In the genomic region with DNA sequence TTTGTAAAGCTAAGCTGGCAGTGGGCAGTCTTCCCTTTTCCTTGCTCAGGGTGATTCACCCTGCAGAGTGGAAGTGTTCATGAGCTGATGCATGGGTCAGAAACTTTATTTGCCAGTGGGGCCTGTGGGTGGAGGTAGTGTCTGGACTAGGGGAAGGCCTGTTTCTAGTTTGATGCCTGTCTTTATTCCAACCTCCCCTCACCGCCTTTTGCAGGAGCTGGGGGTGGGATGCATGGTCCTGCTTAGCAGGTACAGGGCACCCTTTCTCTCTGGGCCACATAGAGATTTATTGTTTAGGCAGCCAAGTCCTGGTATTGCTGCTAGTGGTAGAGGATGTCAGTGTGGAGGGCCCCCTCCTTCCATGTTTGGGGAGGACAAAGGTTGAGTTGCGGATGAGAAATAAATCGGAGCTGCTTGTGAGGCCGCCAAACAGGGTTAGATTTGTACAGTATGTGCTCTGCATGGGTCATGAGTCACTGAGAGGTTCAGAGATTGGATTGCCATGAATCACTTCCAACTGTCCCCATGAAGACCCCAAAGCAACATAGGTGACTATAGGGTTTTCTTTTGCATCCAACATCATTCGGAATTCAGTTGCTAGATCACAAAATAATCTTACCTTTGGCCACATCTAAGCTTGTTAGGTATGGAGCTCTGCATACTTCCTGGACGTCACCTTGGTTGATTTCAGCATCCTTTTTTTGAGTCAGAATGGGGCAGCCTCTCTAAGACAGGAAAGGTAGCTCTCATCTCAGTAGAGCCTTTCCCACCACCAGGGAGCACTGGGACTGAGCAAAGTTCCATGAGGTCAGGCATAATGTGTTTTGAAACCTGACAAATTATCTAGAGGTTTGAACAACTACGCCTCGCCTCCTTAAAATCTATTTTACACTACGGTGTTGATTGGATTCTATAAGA, we compare ENCODE assay signal across 1 cellular context.
TF ChIP-seq lines count a peak whose summit lies in the region.

No MANE protein-coding gene starts in this region.

TF ChIP-seq in HepG2, 621 proteins besides CTCF, POLR2A, EP300 and RAD21 (continued from another document and continues in another):
- TF ChIP-seq ZUFSP (CRISPR knock-in tag; IDR thresholded peaks at IDR 0.05; ENCODE audit: borderline replicate concordance) = no peak
- no peak for TF ChIP-seq PRMT3 (CRISPR knock-in tag; IDR thresholded peaks at IDR 0.05; ENCODE audit: borderline replicate concordance, low read depth)
- peak; percentile 53 for TF ChIP-seq BCL6 (CRISPR knock-in tag; IDR thresholded peaks at IDR 0.05)
- TF ChIP-seq ZFY (CRISPR knock-in tag; IDR thresholded peaks at IDR 0.05) = peak; percentile 22; the same call in 1 of the 2 replicates
- TF ChIP-seq ZNF549 (CRISPR knock-in tag; IDR thresholded peaks at IDR 0.05) = no peak
- TF ChIP-seq ZNF543 (CRISPR knock-in tag; IDR thresholded peaks at IDR 0.05) = 0 out of 2 replicates have a peak, but pooled peaks have one; percentile 50
- TF ChIP-seq MYNN (CRISPR knock-in tag; IDR thresholded peaks at IDR 0.05; ENCODE audit: low read depth) = no peak
- TF ChIP-seq U2AF1 (optimal IDR thresholded peaks at IDR 0.05; ENCODE audit: low read depth, low read length) = no peak
- TF ChIP-seq ZNF629 (CRISPR knock-in tag; conservative IDR thresholded peaks at IDR 0.05) = peak; percentile 47; the same call in 1 of the 2 replicates
- TF ChIP-seq KLF9 (CRISPR knock-in tag; IDR thresholded peaks at IDR 0.05; ENCODE audit: low read depth) = 0 out of 2 replicates have a peak, but pooled peaks have one; percentile 29
- TF ChIP-seq, protein P1, sequence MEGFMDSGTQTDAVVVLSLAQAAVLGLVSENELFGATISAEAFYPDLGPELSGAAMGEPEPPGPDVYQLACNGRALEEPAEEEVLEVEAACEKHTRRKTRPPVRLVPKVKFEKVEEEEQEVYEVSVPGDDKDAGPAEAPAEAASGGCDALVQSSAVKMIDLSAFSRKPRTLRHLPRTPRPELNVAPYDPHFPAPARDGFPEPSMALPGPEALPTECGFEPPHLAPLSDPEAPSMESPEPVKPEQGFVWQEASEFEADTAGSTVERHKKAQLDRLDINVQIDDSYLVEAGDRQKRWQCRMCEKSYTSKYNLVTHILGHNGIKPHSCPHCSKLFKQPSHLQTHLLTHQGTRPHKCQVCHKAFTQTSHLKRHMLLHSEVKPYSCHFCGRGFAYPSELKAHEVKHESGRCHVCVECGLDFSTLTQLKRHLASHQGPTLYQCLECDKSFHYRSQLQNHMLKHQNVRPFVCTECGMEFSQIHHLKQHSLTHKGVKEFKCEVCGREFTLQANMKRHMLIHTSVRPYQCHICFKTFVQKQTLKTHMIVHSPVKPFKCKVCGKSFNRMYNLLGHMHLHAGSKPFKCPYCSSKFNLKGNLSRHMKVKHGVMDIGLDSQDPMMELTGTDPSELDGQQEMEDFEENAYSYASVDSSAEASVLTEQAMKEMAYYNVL (CRISPR knock-in tag; IDR thresholded peaks at IDR 0.05; ENCODE audit: borderline replicate concordance) = peak; percentile 82
- TF ChIP-seq FOXO1 (CRISPR knock-in tag; IDR thresholded peaks at IDR 0.05) = peak; percentile 74; the same call in 1 of the 2 replicates
- TF ChIP-seq ZNF256 (CRISPR knock-in tag; conservative IDR thresholded peaks at IDR 0.05) = 0 out of 2 replicates have a peak, but pooled peaks have one; percentile 55
- TF ChIP-seq ZBTB14 (CRISPR knock-in tag; IDR thresholded peaks at IDR 0.05) = no peak
- TF ChIP-seq MIXL1 (CRISPR knock-in tag; IDR thresholded peaks at IDR 0.05) = peak; percentile 64; the same call in 1 of the 2 replicates
- TF ChIP-seq SOX6 (IDR thresholded peaks at IDR 0.05) = no peak
- TF ChIP-seq SOX6 (CRISPR knock-in tag; IDR thresholded peaks at IDR 0.05) = peak; percentile 88
- TF ChIP-seq, protein P2, sequence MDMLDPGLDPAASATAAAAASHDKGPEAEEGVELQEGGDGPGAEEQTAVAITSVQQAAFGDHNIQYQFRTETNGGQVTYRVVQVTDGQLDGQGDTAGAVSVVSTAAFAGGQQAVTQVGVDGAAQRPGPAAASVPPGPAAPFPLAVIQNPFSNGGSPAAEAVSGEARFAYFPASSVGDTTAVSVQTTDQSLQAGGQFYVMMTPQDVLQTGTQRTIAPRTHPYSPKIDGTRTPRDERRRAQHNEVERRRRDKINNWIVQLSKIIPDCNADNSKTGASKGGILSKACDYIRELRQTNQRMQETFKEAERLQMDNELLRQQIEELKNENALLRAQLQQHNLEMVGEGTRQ (IDR thresholded peaks at IDR 0.05; ENCODE audit: low read depth, low read length) = no peak
- TF ChIP-seq, protein P2 (CRISPR knock-in tag; IDR thresholded peaks at IDR 0.05; ENCODE audit: borderline replicate concordance) = no peak; the same call in 1 of the 2 replicates
- no peak for TF ChIP-seq ZNF207 (IDR thresholded peaks at IDR 0.05; ENCODE audit: borderline replicate concordance)
- TF ChIP-seq ZNF547 (CRISPR knock-in tag; IDR thresholded peaks at IDR 0.05) = no peak
- TF ChIP-seq ZNF20 (CRISPR knock-in tag; IDR thresholded peaks at IDR 0.05) = no peak
- no peak for TF ChIP-seq ATF7-NPFF (CRISPR knock-in tag; IDR thresholded peaks at IDR 0.05; ENCODE audit: low read depth)
- TF ChIP-seq ZNF530 (CRISPR knock-in tag; IDR thresholded peaks at IDR 0.05; ENCODE audit: low read depth) = no peak
- peak; percentile 74 for TF ChIP-seq RXRB (CRISPR knock-in tag; IDR thresholded peaks at IDR 0.05; ENCODE audit: borderline replicate concordance)
- peak; percentile 70 for TF ChIP-seq ZNF574 (CRISPR knock-in tag; IDR thresholded peaks at IDR 0.05)
- TF ChIP-seq ZMYM4 (CRISPR knock-in tag; IDR thresholded peaks at IDR 0.05) = peak; percentile 77; the same call in 1 of the 2 replicates
- TF ChIP-seq SUZ12 (IDR thresholded peaks at IDR 0.05; ENCODE audit: low read depth, low read length) = no peak
- no peak for TF ChIP-seq STAT6 (CRISPR knock-in tag; IDR thresholded peaks at IDR 0.05; ENCODE audit: borderline replicate concordance)
- TF ChIP-seq, protein P3, sequence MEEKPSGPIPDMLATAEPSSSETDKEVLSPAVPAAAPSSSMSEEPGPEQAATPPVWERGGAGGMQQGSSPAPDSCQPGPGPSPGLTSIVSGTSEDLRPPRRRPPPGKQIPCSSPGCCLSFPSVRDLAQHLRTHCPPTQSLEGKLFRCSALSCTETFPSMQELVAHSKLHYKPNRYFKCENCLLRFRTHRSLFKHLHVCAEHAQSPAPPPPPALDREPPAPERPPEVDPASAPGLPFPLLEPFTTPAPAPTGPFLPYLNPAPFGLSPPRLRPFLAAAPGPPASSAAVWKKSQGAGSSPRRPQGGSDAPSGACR (CRISPR knock-in tag; IDR thresholded peaks at IDR 0.05) = no peak
- peak; percentile 71; the same call in 1 of the 2 replicates for TF ChIP-seq HMG20B (CRISPR knock-in tag; conservative IDR thresholded peaks at IDR 0.05)
- TF ChIP-seq ZNF382 (CRISPR knock-in tag; IDR thresholded peaks at IDR 0.05; ENCODE audit: borderline replicate concordance) = no peak
- TF ChIP-seq NAIF1 (CRISPR knock-in tag; IDR thresholded peaks at IDR 0.05; ENCODE audit: borderline replicate concordance) = no peak
- 0 out of 2 replicates have a peak, but pooled peaks have one; percentile 52 for TF ChIP-seq ZNF800 (CRISPR knock-in tag; IDR thresholded peaks at IDR 0.05)
- TF ChIP-seq ADNP (CRISPR knock-in tag; IDR thresholded peaks at IDR 0.05) = no peak
- TF ChIP-seq ZNF740 (CRISPR knock-in tag; IDR thresholded peaks at IDR 0.05) = no peak
- TF ChIP-seq HOXA7 (CRISPR knock-in tag; IDR thresholded peaks at IDR 0.05) = no peak
- no peak for TF ChIP-seq ZNF138 (CRISPR knock-in tag; IDR thresholded peaks at IDR 0.05; ENCODE audit: low read depth)
- TF ChIP-seq ZNF775 (CRISPR knock-in tag; IDR thresholded peaks at IDR 0.05; ENCODE audit: borderline replicate concordance) = no peak
- peak; percentile 89 for TF ChIP-seq GATAD2A (CRISPR knock-in tag; IDR thresholded peaks at IDR 0.05)
